ENCODE assay signal across 17 cellular contexts in the genomic region with DNA sequence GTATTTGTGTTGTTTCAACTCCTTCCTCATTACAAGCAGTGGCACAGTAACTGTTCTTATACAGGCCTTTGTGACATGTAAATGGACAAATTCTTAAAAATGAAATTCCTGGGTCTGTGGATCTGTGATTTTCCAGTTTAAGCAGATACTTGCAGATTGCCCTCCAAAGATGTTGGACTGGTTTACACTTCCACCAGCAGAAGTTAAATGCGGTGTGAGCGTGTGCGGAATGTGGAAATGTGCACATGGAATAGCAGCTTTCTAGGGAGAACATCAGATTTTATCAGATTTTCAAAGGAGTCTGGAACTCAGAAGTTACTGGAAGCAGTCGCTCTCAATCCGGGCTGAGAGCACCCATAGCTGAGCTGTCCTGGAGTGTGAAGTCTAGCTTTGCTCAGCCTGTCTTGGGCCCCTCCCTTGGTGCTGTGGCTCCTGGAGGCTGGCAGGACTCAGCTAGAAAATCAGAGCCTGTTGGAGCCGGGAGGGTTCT.
A peak's percentile ranks its signal among the peaks of the same experiment; 100 is the strongest.
DNase-seq lines count a peak whose midpoint lies in the region; ATAC-seq and TF ChIP-seq lines count a peak whose summit lies in the region.
"Had no signal": no experiment of that assay in that cellular context is flagged by ENCODE, and none has a peak within 500 bp of the region (broad histone marks: within the 10 kb centered on the region; RNA-seq: fewer than 3 reads in every experiment).

No MANE protein-coding gene starts in this region.

- H3K27me3 ChIP-seq in psoas muscle (ENCODE audit: insufficient read depth in 3 of 3, low read length in 2 of 3) (no peaks in the 10 kb centered on the region), stomach smooth muscle (ENCODE audit: control insufficient read depth in 1 of 2, insufficient read depth in 2 of 2, low read length in 2 of 2) (no peaks in the 10 kb centered on the region)

- no peaks in the 10 kb centered on the region for H3K9me3 Mint-ChIP-seq in activated naive CD4-positive, alpha-beta T cell treated with anti-CD3 and anti-CD28 coated beads, Interleukin-2, amount 50 U/mL, for 24 hours
- no peaks in the 10 kb centered on the region for H3K9me3 Mint-ChIP-seq in activated naive CD4-positive, alpha-beta T cell treated with anti-CD3 and anti-CD28 coated beads, Interleukin-2, amount 50 U/mL, for 72 hours
- no peaks in the 10 kb centered on the region for H3K9me3 Mint-ChIP-seq in dendritic cell treated with granulocyte-macrophage colony-stimulating factor and Interleukin-4, amounts not matched to agents 40 ng/mL and 50 ng/mL, for 4 days
- H3K9me3 Mint-ChIP-seq: CD4-positive, CD25-positive, alpha-beta regulatory T cell had no signal

- H3K9me3 ChIP-seq in psoas muscle (no peaks in the 10 kb centered on the region), stomach smooth muscle (ENCODE audit: control insufficient read depth in 2 of 2, low read length in 2 of 2) (no peaks in the 10 kb centered on the region)
- H3K9me3 ChIP-seq: Caco-2, HAP-1 had no signal

- peaks cover 1% of the 10 kb centered on the region for H3K36me3 Mint-ChIP-seq in activated naive CD4-positive, alpha-beta T cell treated with anti-CD3 and anti-CD28 coated beads, Interleukin-2, amount 50 U/mL, for 24 hours
- H3K36me3 Mint-ChIP-seq in activated naive CD4-positive, alpha-beta T cell treated with anti-CD3 and anti-CD28 coated beads, Interleukin-2, amount 50 U/mL, for 72 hours: no peaks in the 10 kb centered on the region
- peaks cover 95% of the 10 kb centered on the region for H3K36me3 Mint-ChIP-seq in dendritic cell treated with granulocyte-macrophage colony-stimulating factor and Interleukin-4, amounts not matched to agents 40 ng/mL and 50 ng/mL, for 4 days (ENCODE audit: low read depth)
- H3K36me3 Mint-ChIP-seq: CD4-positive, CD25-positive, alpha-beta regulatory T cell had no signal

- H3K4me3 Mint-ChIP-seq in activated naive CD4-positive, alpha-beta T cell treated with anti-CD3 and anti-CD28 coated beads, Interleukin-2, amount 50 U/mL, for 24 hours: no peak overlapping the region
- H3K4me3 Mint-ChIP-seq in dendritic cell treated with granulocyte-macrophage colony-stimulating factor and Interleukin-4, amounts not matched to agents 40 ng/mL and 50 ng/mL, for 4 days: no peak overlapping the region
- H3K4me3 Mint-ChIP-seq: B cell; CD4-positive, CD25-positive, alpha-beta regulatory T cell had no signal

- H3K36me3 ChIP-seq in psoas muscle (ENCODE audit: insufficient read depth in 1 of 2, low read depth in 1 of 2): peaks cover 0 to 35% of the 10 kb centered on the region in 2 donors
- peaks cover 4 to 20% of the 10 kb centered on the region in 2 donors for H3K36me3 ChIP-seq in stomach smooth muscle (ENCODE audit: control insufficient read depth in 2 of 2, insufficient read depth in 2 of 2, low read length in 2 of 2)

- no peak for DNase-seq in activated naive CD4-positive, alpha-beta T cell treated with anti-CD3 and anti-CD28 coated beads, Interleukin-2, amount 50 U/mL, for 72 hours (ENCODE audit: low spot score in 2 of 2)
- no peak for DNase-seq in psoas muscle
- DNase-seq in D341Med (ENCODE audit: low spot score): no peak
- DNase-seq: Caco-2; CD4-positive, CD25-positive, alpha-beta regulatory T cell; EL; NCI-H1048; NCI-H146; NCI-H2081 treated with DMSO at 0.1 percent for 48 hours had no signal

- WGBS in psoas muscle, 3 donors: 82 to 89% (median 82%) methylated on average over 6 of the region's 6 CpGs

- H3K27ac Mint-ChIP-seq in activated naive CD4-positive, alpha-beta T cell treated with anti-CD3 and anti-CD28 coated beads, Interleukin-2, amount 50 U/mL, for 24 hours: peak overlapping the region; percentile 30
- no peak overlapping the region for H3K27ac Mint-ChIP-seq in activated naive CD4-positive, alpha-beta T cell treated with anti-CD3 and anti-CD28 coated beads, Interleukin-2, amount 50 U/mL, for 72 hours
- peak overlapping the region; percentile 43 for H3K27ac Mint-ChIP-seq in dendritic cell treated with granulocyte-macrophage colony-stimulating factor and Interleukin-4, amounts not matched to agents 40 ng/mL and 50 ng/mL, for 4 days
- H3K27ac Mint-ChIP-seq: B cell had no signal

- H3K27me3 Mint-ChIP-seq in activated naive CD4-positive, alpha-beta T cell treated with anti-CD3 and anti-CD28 coated beads, Interleukin-2, amount 50 U/mL, for 24 hours: no peaks in the 10 kb centered on the region
- H3K27me3 Mint-ChIP-seq in dendritic cell treated with granulocyte-macrophage colony-stimulating factor and Interleukin-4, amounts not matched to agents 40 ng/mL and 50 ng/mL, for 4 days: no peaks in the 10 kb centered on the region
- H3K27me3 Mint-ChIP-seq: B cell; CD4-positive, CD25-positive, alpha-beta regulatory T cell had no signal

- no peak overlapping the region for H3K9ac ChIP-seq in stomach smooth muscle (ENCODE audit: low read length in 2 of 2)

- H3K4me3 ChIP-seq in psoas muscle (no peak overlapping the region), stomach smooth muscle (ENCODE audit: low read length in 2 of 2) (no peak overlapping the region)
- H3K4me3 ChIP-seq: HAP-1 had no signal

- H3K4me1 ChIP-seq in psoas muscle (peaks cover 67% of the 10 kb centered on the region), stomach smooth muscle (ENCODE audit: control insufficient read depth, insufficient read depth, low read length) (peaks cover 65% of the 10 kb centered on the region)
- H3K4me1 ChIP-seq: Caco-2, HAP-1 had no signal

- no peak for ATAC-seq in activated naive CD4-positive, alpha-beta T cell treated with anti-CD3 and anti-CD28 coated beads, Interleukin-2, amount 50 U/mL, for 72 hours
- ATAC-seq in psoas muscle (no peak), GM19035 (IDR thresholded peaks at IDR 0.05; ENCODE audit: unreplicated experiment) (no peak), GM21786 (IDR thresholded peaks at IDR 0.05; ENCODE audit: unreplicated experiment) (no peak)

- peaks cover 4% of the 10 kb centered on the region for H3K4me1 Mint-ChIP-seq in activated naive CD4-positive, alpha-beta T cell treated with anti-CD3 and anti-CD28 coated beads, Interleukin-2, amount 50 U/mL, for 24 hours
- peaks cover 36% of the 10 kb centered on the region for H3K4me1 Mint-ChIP-seq in dendritic cell treated with granulocyte-macrophage colony-stimulating factor and Interleukin-4, amounts not matched to agents 40 ng/mL and 50 ng/mL, for 4 days (ENCODE audit: low read depth)

- H3K27ac ChIP-seq in psoas muscle: peak overlapping the region; percentile 80
- peak overlapping the region; percentile 89 for H3K27ac ChIP-seq in stomach smooth muscle (ENCODE audit: low read length)
- H3K27ac ChIP-seq: 22Rv1 had no signal

- intact Hi-C loops in dendritic cell treated with granulocyte-macrophage colony-stimulating factor and Interleukin-4, amounts not matched to agents 40 ng/mL and 50 ng/mL, for 4 days (cut with micrococcal nuclease): loop anchor here (5.0 to 10.0 kb wide), 2 partner anchors 53 to 95 kb away; partner anchors contain the start of gene PPARGC1B
- intact Hi-C loops in psoas muscle (cut with DNase I): loop anchor here (5.0 to 10.0 kb wide), 2 partner anchors 50 to 63 kb away; no protein-coding TSS in a partner anchor

- TF ChIP-seq CTCF in psoas muscle (IDR thresholded peaks at IDR 0.05): no peak

Comparison
In these comparisons a context has a peak if more than half of its experiments do, and no peak if none do; other contexts are left out.
1. H3K27ac Mint-ChIP-seq: peak in activated naive CD4-positive, alpha-beta T cell treated with anti-CD3 and anti-CD28 coated beads, Interleukin-2, amount 50 U/mL, for 24 hours (single experiment) and dendritic cell treated with granulocyte-macrophage colony-stimulating factor and Interleukin-4, amounts not matched to agents 40 ng/mL and 50 ng/mL, for 4 days (single experiment); none in activated naive CD4-positive, alpha-beta T cell treated with anti-CD3 and anti-CD28 coated beads, Interleukin-2, amount 50 U/mL, for 72 hours (0 of 2).